ENCODE assay signal across 24 cellular contexts in the genomic region with DNA sequence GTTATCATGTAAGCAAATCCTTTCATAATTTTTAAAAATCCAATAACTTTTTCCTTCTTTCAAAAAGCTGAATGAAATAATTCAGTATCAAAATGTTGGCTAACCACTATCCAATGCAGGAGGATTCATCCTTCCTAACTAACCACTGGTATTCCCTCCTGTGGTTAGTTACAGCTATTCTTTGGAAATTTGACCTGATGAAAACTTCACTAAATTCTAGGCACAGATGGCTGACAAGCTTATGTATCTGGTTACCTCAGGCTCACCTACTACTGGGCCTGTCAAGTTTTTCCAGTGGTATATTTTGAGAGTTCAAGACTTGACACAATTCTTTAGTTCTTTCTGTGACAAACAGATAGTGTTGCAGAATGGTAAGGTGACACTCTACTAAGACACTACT. TPM values are rescaled to one million over a fixed set of nuclear protein-coding genes. Genes with fewer than 3 reads are reported as not detected.
DNase-seq lines count a peak whose midpoint lies in the region; ATAC-seq and TF ChIP-seq lines count a peak whose summit lies in the region.
"Had no signal": no experiment of that assay in that cellular context is flagged by ENCODE, and none has a peak within 500 bp of the region (broad histone marks: within the 10 kb centered on the region; RNA-seq: fewer than 3 reads in every experiment).

No MANE protein-coding gene starts in this region.

- H3K9me3 ChIP-seq in RWPE2 (ENCODE audit: severe bottlenecking) (no peaks in the 10 kb centered on the region), trophoblast cell (ENCODE audit: insufficient read depth, low read depth, low read length) (no peaks in the 10 kb centered on the region), uterus (no peaks in the 10 kb centered on the region)
- H3K9me3 ChIP-seq: body of pancreas, HAP-1 had no signal

- DNase-seq in NCI-H2171 treated with DMSO at 0.1 percent for 48 hours (lab: John Stamatoyannopoulos, UW) = peak; percentile 46
- DNase-seq in NCI-H2171 (lab: John Stamatoyannopoulos, UW) = no peak
- no peak for DNase-seq in RWPE2 (ENCODE audit: low spot score)
- peak; percentile 47 for DNase-seq in fibroblast of peridontal ligament (ENCODE audit: extremely low read depth)
- DNase-seq in trophoblast cell = no peak
- DNase-seq in GM20000 (ENCODE audit: low spot score) = no peak
- no peak for DNase-seq in uterus
- no peak for DNase-seq in putamen (ENCODE audit: low spot score)
- DNase-seq: activated CD4-positive, alpha-beta memory T cell treated with anti-CD3 and anti-CD28 coated beads, Interleukin-2, amount 10 ng/mL, durations not matched to agents 7 days and 5 days; body of pancreas; CD8-positive, alpha-beta memory T cell; DMS53; effector memory CD8-positive, alpha-beta T cell; foreskin melanocyte; GF-D8; hypothalamus; NCI-H1105 treated with DMSO at 0.1 percent for 48 hours; NCI-H2081; NK-92 treated with Interleukin-12 subunit alpha and Interleukin-12 subunit beta, amount 100 ng/mL, for 24 hours; PC-9; SIG-M5 had no signal

- ATAC-seq in RWPE2 (ENCODE audit: low read depth) = 0 out of 3 replicates have a peak, but pooled peaks have one; percentile 12
- ATAC-seq: activated CD4-positive, CD25-positive, alpha-beta regulatory T cell treated with anti-CD3 and anti-CD28 coated beads, Interleukin-2, amount 50 U/mL, for 24 hours; body of pancreas; effector memory CD8-positive, alpha-beta T cell; esophagus mucosa had no signal

- H3K18ac ChIP-seq in trophoblast cell (ENCODE audit: low read length) = no peak overlapping the region

- no peak for TF ChIP-seq POLR2A in uterus (IDR thresholded peaks at IDR 0.05)

- no peak overlapping the region for H3K27ac ChIP-seq in RWPE2 (ENCODE audit: poor library complexity, severe bottlenecking)
- no peak overlapping the region for H3K27ac ChIP-seq in trophoblast cell (ENCODE audit: low read depth, low read length)
- no peak overlapping the region for H3K27ac ChIP-seq in uterus
- H3K27ac ChIP-seq: body of pancreas, PC-9 had no signal

- no peak overlapping the region for H2BK12ac ChIP-seq in trophoblast cell (ENCODE audit: low read length)

- H3K79me1 ChIP-seq in trophoblast cell (ENCODE audit: low read length) = no peaks in the 10 kb centered on the region

- no peak overlapping the region for H4K12ac ChIP-seq in trophoblast cell (ENCODE audit: low read depth, low read length)

- H3K4me3 ChIP-seq in RWPE2 (ENCODE audit: severe bottlenecking) = no peak overlapping the region
- no peak overlapping the region for H3K4me3 ChIP-seq in trophoblast cell (ENCODE audit: low read depth, low read length)
- H3K4me3 ChIP-seq in uterus = no peak overlapping the region
- H3K4me3 ChIP-seq: body of pancreas, HAP-1, PC-9 had no signal

- intact Hi-C loops in uterus (cut with DNase I; ENCODE audit: low total_unique reads) = no loop called here

- no peak overlapping the region for H3K9ac ChIP-seq in trophoblast cell (ENCODE audit: low read length)

- H2BK5ac ChIP-seq in trophoblast cell (ENCODE audit: low read depth, low read length, poor library complexity) = no peak overlapping the region

- TF ChIP-seq CTCF in RWPE2 (IDR thresholded peaks at IDR 0.05; ENCODE audit: poor library complexity, severe bottlenecking) (no peak), GM20000 (IDR thresholded peaks at IDR 0.05; ENCODE audit: extremely low read depth, missing control alignments) (no peak), uterus (IDR thresholded peaks at IDR 0.05) (no peak)

- H3K4me1 ChIP-seq in RWPE2 (ENCODE audit: insufficient read depth, poor library complexity, severe bottlenecking) (no peaks in the 10 kb centered on the region), trophoblast cell (ENCODE audit: control insufficient read depth in 1 of 2, insufficient read depth in 2 of 2, low read length in 2 of 2) (no peaks in the 10 kb centered on the region), uterus (peaks cover 8 to 28% of the 10 kb centered on the region in 2 donors)

- H4K8ac ChIP-seq in trophoblast cell (ENCODE audit: low read depth, low read length) = no peak overlapping the region

- H3K36me3 ChIP-seq in RWPE2 (ENCODE audit: low read depth) = no peaks in the 10 kb centered on the region
- H3K36me3 ChIP-seq in trophoblast cell (ENCODE audit: control insufficient read depth in 1 of 2, insufficient read depth in 2 of 2, low read length in 2 of 2) = no peaks in the 10 kb centered on the region
- H3K36me3 ChIP-seq in uterus = no peaks in the 10 kb centered on the region
- H3K36me3 ChIP-seq: HAP-1 had no signal

- no peak overlapping the region for H2AK5ac ChIP-seq in trophoblast cell (ENCODE audit: low read length)

- H3K27me3 ChIP-seq in RWPE2 (ENCODE audit: insufficient read depth, poor library complexity, severe bottlenecking) (no peaks in the 10 kb centered on the region), trophoblast cell (ENCODE audit: insufficient read depth, low read length) (no peaks in the 10 kb centered on the region), uterus (no peaks in the 10 kb centered on the region)
- H3K27me3 ChIP-seq: body of pancreas had no signal

- H3K23ac ChIP-seq in trophoblast cell (ENCODE audit: low read length) = no peak overlapping the region

- H4K91ac ChIP-seq in trophoblast cell (ENCODE audit: low read depth, low read length) = no peak overlapping the region

- H2AFZ ChIP-seq in trophoblast cell (ENCODE audit: insufficient read depth, low read length, poor library complexity) = no peak overlapping the region
- H2AFZ ChIP-seq: PC-9 had no signal

- H3K79me2 ChIP-seq in trophoblast cell (ENCODE audit: control insufficient read depth, insufficient read depth, low read length, poor library complexity) = peaks cover 2% of the 10 kb centered on the region

- H2BK120ac ChIP-seq in trophoblast cell (ENCODE audit: insufficient read depth, low read length, poor library complexity) = no peak overlapping the region

- H3K4ac ChIP-seq in trophoblast cell (ENCODE audit: low read depth, low read length) = peak overlapping the region; percentile 58

- no peak overlapping the region for H3K14ac ChIP-seq in trophoblast cell (ENCODE audit: low read length)

- H3K4me2 ChIP-seq in trophoblast cell (ENCODE audit: low read length) = no peak overlapping the region
- H3K4me2 ChIP-seq: PC-9 had no signal

RNA-seq across cellular contexts. Expression of a gene that starts 15.9 kb away (rescaled TPM):
- polyA plus RNA-seq in trophoblast cell (2013) = 102 and 104 TPM in 2 replicates
- total RNA-seq in uterus = 100 to 1,000 TPM; 159 to 356 (median 215) TPM

Comparison
In these comparisons a context has a peak if more than half of its experiments do, and no peak if none do; other contexts are left out.
1. DNase-seq: peak in NCI-H2171 treated with DMSO at 0.1 percent for 48 hours (single experiment) and fibroblast of peridontal ligament (single experiment); none in NCI-H2171 (single experiment), RWPE2 (single experiment), trophoblast cell (0 of 2), GM20000 (single experiment), uterus (0 of 2) and putamen (single experiment).